ENCODE assay signal across 1 cellular context in the genomic region with DNA sequence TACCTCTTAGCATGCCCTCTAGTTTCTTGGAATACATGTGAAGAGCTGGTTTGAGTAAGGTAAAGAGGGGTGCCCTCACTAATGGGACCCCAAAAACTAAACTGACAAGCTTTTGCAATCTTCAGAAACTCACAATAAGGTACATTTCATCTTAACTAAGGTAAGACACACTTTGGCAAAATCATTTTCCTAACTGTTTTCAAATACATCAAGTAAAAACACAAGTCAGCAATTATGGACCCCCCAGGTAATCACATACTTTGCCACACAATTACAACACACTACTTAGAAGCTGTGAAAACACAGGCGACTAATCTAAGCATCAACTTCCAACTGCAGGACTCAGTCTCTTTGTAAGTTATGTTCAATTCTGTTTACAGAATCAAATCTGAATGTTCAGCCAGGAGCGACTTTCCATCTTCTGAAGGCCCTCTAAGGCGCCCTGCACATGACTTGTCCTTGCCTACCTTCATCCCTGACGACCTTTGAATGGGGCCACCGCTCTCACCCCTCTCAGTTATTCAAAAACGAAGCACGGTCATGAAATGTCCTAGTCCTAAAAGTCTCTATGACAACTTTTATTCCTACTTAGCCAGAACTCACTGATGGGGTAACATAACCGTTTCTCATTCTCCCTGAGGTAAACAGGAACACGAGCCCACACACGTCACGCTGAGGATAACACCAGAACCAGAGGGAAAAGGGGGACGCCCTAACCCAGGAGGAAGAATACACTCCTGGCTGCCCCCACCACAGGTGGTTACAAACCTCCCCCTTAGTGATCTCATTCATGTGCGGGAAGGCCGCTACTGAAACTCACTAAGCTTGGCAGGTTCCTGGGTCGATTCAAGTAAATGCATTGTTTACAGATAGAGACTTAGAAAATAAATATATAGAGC.
TF ChIP-seq lines count a peak whose summit lies in the region.

No MANE protein-coding gene starts in this region.

TF ChIP-seq in K562, 482 proteins besides CTCF, POLR2A, EP300 and RAD21:
- TF ChIP-seq ADNP (tag; IDR thresholded peaks at IDR 0.05) (no peak), CEBPZ (IDR thresholded peaks at IDR 0.05; ENCODE audit: borderline replicate concordance, low read depth, low read length) (no peak), ZNF316 (IDR thresholded peaks at IDR 0.05) (peak; percentile 93), MAFG (tag; conservative IDR thresholded peaks at IDR 0.05) (peak; percentile 79), WHSC1 (IDR thresholded peaks at IDR 0.05; ENCODE audit: low read length) (no peak), HDAC1 (IDR thresholded peaks at IDR 0.05) (no peak), SMARCE1 (IDR thresholded peaks at IDR 0.05) (no peak), ZNF232 (CRISPR knock-in tag; IDR thresholded peaks at IDR 0.05) (no peak), MEF2A (IDR thresholded peaks at IDR 0.05; ENCODE audit: control insufficient read depth, low read depth, low read length) (no peak), MAFK (IDR thresholded peaks at IDR 0.05; ENCODE audit: low read length) (peak; percentile 61), MAFF (IDR thresholded peaks at IDR 0.05; ENCODE audit: low read length) (peak; percentile 71), TAF15 (IDR thresholded peaks at IDR 0.05; ENCODE audit: low read depth, low read length) (no peak), C11orf30 (IDR thresholded peaks at IDR 0.05; ENCODE audit: low read depth) (peak; percentile 90)
- TF ChIP-seq, protein P1, sequence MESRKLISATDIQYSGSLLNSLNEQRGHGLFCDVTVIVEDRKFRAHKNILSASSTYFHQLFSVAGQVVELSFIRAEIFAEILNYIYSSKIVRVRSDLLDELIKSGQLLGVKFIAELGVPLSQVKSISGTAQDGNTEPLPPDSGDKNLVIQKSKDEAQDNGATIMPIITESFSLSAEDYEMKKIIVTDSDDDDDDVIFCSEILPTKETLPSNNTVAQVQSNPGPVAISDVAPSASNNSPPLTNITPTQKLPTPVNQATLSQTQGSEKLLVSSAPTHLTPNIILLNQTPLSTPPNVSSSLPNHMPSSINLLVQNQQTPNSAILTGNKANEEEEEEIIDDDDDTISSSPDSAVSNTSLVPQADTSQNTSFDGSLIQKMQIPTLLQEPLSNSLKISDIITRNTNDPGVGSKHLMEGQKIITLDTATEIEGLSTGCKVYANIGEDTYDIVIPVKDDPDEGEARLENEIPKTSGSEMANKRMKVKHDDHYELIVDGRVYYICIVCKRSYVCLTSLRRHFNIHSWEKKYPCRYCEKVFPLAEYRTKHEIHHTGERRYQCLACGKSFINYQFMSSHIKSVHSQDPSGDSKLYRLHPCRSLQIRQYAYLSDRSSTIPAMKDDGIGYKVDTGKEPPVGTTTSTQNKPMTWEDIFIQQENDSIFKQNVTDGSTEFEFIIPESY (CRISPR knock-in tag; IDR thresholded peaks at IDR 0.05), result peak; percentile 27; the same call in 1 of the 2 replicates
- TF ChIP-seq, protein P2, sequence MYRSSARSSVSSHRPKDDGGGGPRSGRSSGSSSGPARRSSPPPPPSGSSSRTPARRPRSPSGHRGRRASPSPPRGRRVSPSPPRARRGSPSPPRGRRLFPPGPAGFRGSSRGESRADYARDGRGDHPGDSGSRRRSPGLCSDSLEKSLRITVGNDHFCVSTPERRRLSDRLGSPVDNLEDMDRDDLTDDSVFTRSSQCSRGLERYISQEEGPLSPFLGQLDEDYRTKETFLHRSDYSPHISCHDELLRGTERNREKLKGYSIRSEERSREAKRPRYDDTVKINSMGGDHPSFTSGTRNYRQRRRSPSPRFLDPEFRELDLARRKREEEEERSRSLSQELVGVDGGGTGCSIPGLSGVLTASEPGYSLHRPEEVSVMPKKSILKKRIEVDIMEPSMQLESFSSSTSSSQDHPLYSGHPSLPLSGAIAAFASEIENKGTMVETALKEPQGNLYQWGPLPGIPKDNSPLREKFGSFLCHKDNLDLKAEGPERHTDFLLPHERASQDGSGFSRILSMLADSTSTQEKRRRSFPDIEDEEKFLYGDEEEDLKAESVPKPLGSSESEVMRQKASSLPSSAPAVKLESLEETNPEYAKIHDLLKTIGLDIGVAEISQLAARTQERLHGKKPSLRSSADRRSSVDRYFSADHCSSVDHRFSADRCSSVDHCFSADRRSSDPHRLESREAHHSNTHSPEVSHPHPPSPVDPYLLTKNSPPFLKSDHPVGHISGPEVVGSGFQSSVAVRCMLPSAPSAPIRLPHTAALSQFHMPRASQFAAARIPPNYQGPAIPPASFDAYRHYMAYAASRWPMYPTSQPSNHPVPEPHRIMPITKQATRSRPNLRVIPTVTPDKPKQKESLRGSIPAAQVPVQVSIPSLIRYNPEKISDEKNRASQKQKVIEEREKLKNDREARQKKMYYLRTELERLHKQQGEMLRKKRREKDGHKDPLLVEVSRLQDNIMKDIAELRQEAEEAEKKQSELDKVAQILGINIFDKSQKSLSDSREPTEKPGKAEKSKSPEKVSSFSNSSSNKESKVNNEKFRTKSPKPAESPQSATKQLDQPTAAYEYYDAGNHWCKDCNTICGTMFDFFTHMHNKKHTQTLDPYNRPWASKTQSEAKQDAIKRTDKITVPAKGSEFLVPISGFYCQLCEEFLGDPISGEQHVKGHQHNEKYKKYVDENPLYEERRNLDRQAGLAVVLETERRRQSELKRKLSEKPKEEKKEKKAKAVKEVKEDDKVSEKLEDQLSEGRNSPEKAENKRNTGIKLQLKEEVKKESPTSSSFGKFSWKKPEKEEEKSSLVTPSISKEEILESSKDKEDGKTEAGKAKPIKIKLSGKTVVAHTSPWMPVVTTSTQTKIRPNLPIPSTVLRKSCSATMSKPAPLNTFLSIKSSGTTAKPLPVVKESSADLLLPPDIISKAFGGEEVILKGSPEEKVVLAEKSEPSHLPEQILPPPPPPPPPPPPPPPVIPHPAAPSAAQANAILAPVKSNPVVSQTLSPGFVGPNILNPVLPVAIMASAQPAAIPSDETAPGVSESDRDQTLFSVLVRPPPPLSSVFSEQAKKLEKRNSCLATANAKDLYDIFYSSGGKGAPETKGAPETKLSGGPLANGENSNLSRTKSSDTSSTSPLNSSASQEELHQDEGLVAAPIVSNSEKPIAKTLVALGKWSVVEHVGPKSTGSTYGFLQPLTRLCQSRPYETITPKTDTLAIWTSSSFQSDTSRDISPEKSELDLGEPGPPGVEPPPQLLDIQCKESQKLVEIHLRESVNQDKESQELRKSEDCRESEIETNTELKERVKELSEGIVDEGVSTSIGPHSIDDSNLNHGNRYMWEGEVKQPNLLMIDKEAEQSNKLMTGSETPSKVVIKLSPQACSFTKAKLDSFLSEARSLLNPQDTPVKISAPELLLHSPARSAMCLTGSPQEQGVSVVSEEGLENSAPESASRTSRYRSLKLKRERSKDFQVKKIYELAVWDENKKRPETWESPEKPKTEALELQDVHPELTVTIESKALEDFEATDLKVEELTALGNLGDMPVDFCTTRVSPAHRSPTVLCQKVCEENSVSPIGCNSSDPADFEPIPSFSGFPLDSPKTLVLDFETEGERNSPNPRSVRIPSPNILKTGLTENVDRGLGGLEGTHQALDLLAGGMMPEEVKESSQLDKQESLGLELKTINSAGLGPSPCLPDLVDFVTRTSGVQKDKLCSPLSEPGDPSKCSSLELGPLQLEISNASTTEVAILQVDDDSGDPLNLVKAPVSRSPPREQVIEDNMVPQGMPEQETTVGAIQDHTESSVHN (IDR thresholded peaks at IDR 0.05; ENCODE audit: borderline replicate concordance in 1 of 2, low read depth in 1 of 2), result no peak
